1 cellular context compared by ENCODE assay signal in the genomic region with DNA sequence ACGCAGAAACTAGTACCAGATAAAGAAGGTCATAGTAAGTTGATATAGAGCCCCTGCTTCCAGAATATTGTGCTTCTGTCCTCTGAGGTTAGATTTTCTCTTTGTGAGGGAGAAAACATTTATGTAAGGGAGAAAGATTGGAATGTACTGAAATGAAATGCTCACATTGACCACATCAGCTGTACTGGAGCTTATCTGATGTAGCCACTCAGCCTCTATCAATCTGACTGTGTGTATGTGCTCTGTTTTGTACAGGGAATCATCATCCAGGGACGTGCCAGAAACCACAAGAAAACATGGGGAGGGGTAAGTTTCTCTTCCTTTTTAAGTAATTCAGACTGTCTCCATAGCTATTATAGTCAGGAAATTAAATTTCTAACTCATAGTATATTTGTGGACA.
TF ChIP-seq lines count a peak whose summit lies in the region.

No MANE protein-coding gene starts in this region.

TF ChIP-seq in GM23338, 12 proteins besides CTCF, POLR2A, EP300 and RAD21 (continued from another document):
- TF ChIP-seq REST (IDR thresholded peaks at IDR 0.05; ENCODE audit: unreplicated experiment): no peak
- no peak for TF ChIP-seq CREB1 (CRISPR knock-in tag; IDR thresholded peaks at IDR 0.05; ENCODE audit: low read depth)
- no peak for TF ChIP-seq ZNF462 (CRISPR knock-in tag; IDR thresholded peaks at IDR 0.05)
- no peak for TF ChIP-seq EZH2phosphoT487 (IDR thresholded peaks at IDR 0.05; ENCODE audit: unreplicated experiment)
- TF ChIP-seq NANOG (IDR thresholded peaks at IDR 0.05; ENCODE audit: borderline replicate concordance): no peak
TF ChIP-seq in GM23338: peak in this region for 0.
